24 cellular contexts compared by ENCODE assay signal in the genomic region with DNA sequence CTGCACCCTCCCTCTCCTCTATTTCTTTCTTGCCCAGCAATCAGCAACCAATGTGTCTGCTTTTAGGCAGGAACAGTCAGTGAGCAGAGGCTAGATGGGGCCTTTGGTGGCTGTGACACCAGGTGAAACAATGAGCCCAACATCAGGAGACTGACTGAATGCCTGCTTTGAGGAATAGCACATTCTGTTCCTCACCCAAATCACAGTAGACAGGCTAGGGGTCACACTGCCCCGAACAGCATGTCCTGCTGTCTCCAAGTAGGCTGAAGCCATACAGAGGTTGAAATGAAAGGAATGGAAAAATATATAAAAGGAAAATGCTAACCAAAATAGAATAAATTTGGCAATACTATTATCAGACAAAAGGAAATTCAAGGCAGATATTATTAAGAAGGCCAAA.
"Had no signal": no experiment of that assay in that cellular context is flagged by ENCODE, and none has a peak within 500 bp of the region (broad histone marks: within the 10 kb centered on the region; RNA-seq: fewer than 3 reads in every experiment).

No MANE protein-coding gene starts in this region.

- H3K36me3 ChIP-seq: left lung, lower lobe of right lung, neutrophil, right lobe of liver, stomach, suprapubic skin, thoracic aorta, uterus had no signal

- H3K27me3 ChIP-seq: left lung, neutrophil, right lobe of liver, stomach, suprapubic skin, tibial artery, uterus had no signal

- H2AFZ ChIP-seq: parathyroid adenoma had no signal

- H3K27ac ChIP-seq: left lung, lower lobe of right lung, neutrophil, parathyroid adenoma, psoas muscle, right lobe of liver, stomach, suprapubic skin, thoracic aorta, tibial artery, uterus had no signal

- DNase-seq: hippocampal formation; left colon; left lung; lower lobe of right lung; mammary epithelial cell; mesenchymal stem cell; naive thymus-derived CD8-positive, alpha-beta T cell; occipital lobe; psoas muscle; right lobe of liver; stimulated activated CD4-positive, alpha-beta T cell treated with anti-CD3 and anti-CD28 coated beads, Interleukin-12 subunit alpha, Interleukin-12 subunit beta, amount 100 ng/mL, for 4 hours; stimulated activated CD4-positive, alpha-beta T cell treated with anti-CD3 and anti-CD28 coated beads, Interleukin-15, amount 100 ng/mL, for 24 hours; stimulated activated CD4-positive, alpha-beta T cell treated with anti-CD3 and anti-CD28 coated beads, Interleukin-2, amount 100 ng/mL, for 24 hours; stimulated activated CD4-positive, alpha-beta T cell treated with anti-CD3 and anti-CD28 coated beads, Interleukin-4, amount 100 ng/mL, for 1 hour; stimulated activated naive B cell treated with anti-CD40 and anti-IgM and Interleukin-4, amounts not matched to agents 10 μg/mL and 1 μg/mL and 100 μg/mL, for 72 hours; stimulated activated naive CD8-positive, alpha-beta T cell treated with anti-CD3 and anti-CD28 coated beads, Interleukin-15, Interleukin-2, amounts not matched to agents 100 U/mL and 50 U/mL, for 24 hours; stomach; tibial artery; uterus had no signal

- ATAC-seq: left colon; left lung; lower lobe of right lung; naive thymus-derived CD8-positive, alpha-beta T cell; stimulated activated naive B cell treated with anti-CD40 and anti-IgM and Interleukin-4, amounts not matched to agents 10 μg/mL and 1 μg/mL and 100 μg/mL, for 72 hours; stimulated activated naive CD8-positive, alpha-beta T cell treated with anti-CD3 and anti-CD28 coated beads, Interleukin-15, Interleukin-2, amounts not matched to agents 100 U/mL and 50 U/mL, for 24 hours had no signal

- H3K4me3 ChIP-seq: left lung, lower lobe of right lung, psoas muscle, right lobe of liver, stomach, suprapubic skin, thoracic aorta, tibial artery, uterus had no signal

- H3K4me1 ChIP-seq: left lung, lower lobe of right lung, parathyroid adenoma, right lobe of liver, stomach, suprapubic skin, tibial artery, uterus had no signal

- H3K9me3 ChIP-seq: uterus had no signal

- H3K9ac ChIP-seq: parathyroid adenoma had no signal

- H3K79me2 ChIP-seq: parathyroid adenoma had no signal

- FAIRE-seq: keratinocyte had no signal
